Comparison of ENCODE assay signal across 11 cellular contexts in genomic region chr7:49773939-49774458, GRCh38. TPM values are rescaled to one million over a fixed set of nuclear protein-coding genes. Genes with fewer than 3 reads are reported as not detected.
DNase-seq lines count a peak whose midpoint lies in the region; ATAC-seq and TF ChIP-seq lines count a peak whose summit lies in the region.
"Had no signal": no experiment of that assay in that cellular context is flagged by ENCODE, and none has a peak within 500 bp of the region (broad histone marks: within the 10 kb centered on the region; RNA-seq: fewer than 3 reads in every experiment).

No MANE protein-coding gene starts in this region.

- H3K36me3 ChIP-seq in body of pancreas (replicated peaks in 1 of 2; ENCODE audit: insufficient read depth in 1 of 2, low read depth in 2 of 2) (no peaks in the 10 kb centered on the region), iPS-20b (ENCODE audit: insufficient read depth, low read depth, low read length) (no peaks in the 10 kb centered on the region), gastrocnemius medialis (no peaks in the 10 kb centered on the region), BE2C (no peaks in the 10 kb centered on the region), PC-3 (ENCODE audit: low read depth, low read length) (no peaks in the 10 kb centered on the region)

- TF ChIP-seq POLR2A in body of pancreas (IDR thresholded peaks at IDR 0.05), result no peak
- TF ChIP-seq POLR2A in gastrocnemius medialis (IDR thresholded peaks at IDR 0.05), result no peak

- H3K9me3 ChIP-seq in body of pancreas, result no peaks in the 10 kb centered on the region
- H3K9me3 ChIP-seq in iPS-20b (ENCODE audit: insufficient read depth, low read depth, low read length), result no peaks in the 10 kb centered on the region; the same call in 1 of the 2 replicates
- H3K9me3 ChIP-seq in gastrocnemius medialis, result no peaks in the 10 kb centered on the region
- H3K9me3 ChIP-seq in BE2C, result no peaks in the 10 kb centered on the region
- no peaks in the 10 kb centered on the region for H3K9me3 ChIP-seq in PC-3 (ENCODE audit: low read length)

- ATAC-seq in GM18868 (IDR thresholded peaks at IDR 0.05; ENCODE audit: unreplicated experiment) (peak; percentile 8), body of pancreas (peak; percentile 24), gastrocnemius medialis (no peak), HG02610 (IDR thresholded peaks at IDR 0.05; ENCODE audit: unreplicated experiment) (no peak), PC-3 (no peak)
- ATAC-seq: activated CD4-positive, CD25-positive, alpha-beta regulatory T cell treated with anti-CD3 and anti-CD28 coated beads, Interleukin-2, amount 50 U/mL, for 24 hours had no signal

- H3K4me1 ChIP-seq in body of pancreas (peaks cover 34% of the 10 kb centered on the region), iPS-20b (ENCODE audit: insufficient read depth, low read length) (peaks cover 7% of the 10 kb centered on the region; the same call in 1 of the 2 replicates), gastrocnemius medialis (peaks cover 3 to 6% of the 10 kb centered on the region in 2 donors), BE2C (no peaks in the 10 kb centered on the region), PC-3 (ENCODE audit: insufficient read depth, low read length) (no peaks in the 10 kb centered on the region)

- DNase-seq in body of pancreas, result peak in 1 of 4 donors; percentile 13
- no peak for DNase-seq in gastrocnemius medialis
- no peak for DNase-seq in BE2C
- no peak for DNase-seq in PC-3
- DNase-seq in GM19238 (ENCODE audit: insufficient read length, low spot score), result no peak
- DNase-seq: Karpas-422; stimulated activated naive CD4-positive, alpha-beta T cell treated with Interleukin-2 at 50 U/mL for 16 hours had no signal

- H3K27ac ChIP-seq in body of pancreas, result no peak overlapping the region
- H3K27ac ChIP-seq in iPS-20b (ENCODE audit: low read length), result no peak overlapping the region
- H3K27ac ChIP-seq in gastrocnemius medialis, result no peak overlapping the region
- H3K27ac ChIP-seq in PC-3 (ENCODE audit: low read length), result no peak overlapping the region

- no TSS peak for BruUV-seq in PC-3 (replicated peaks; lab: Mats Ljungman, UMichigan)

- H3K9ac ChIP-seq in iPS-20b (ENCODE audit: low read depth, low read length), result no peak overlapping the region
- H3K9ac ChIP-seq in PC-3 (ENCODE audit: low read length), result no peak overlapping the region

- in situ Hi-C loops in gastrocnemius medialis (cut with MboI; ENCODE audit: low sequenced_read_pairs in 4 of 4), result no loop called here

- no peaks in the 10 kb centered on the region for H3F3A ChIP-seq in PC-3 (ENCODE audit: low read length, unreplicated experiment)

- H3K9me2 ChIP-seq in PC-3 (replicated peaks; ENCODE audit: low read length), result no peaks in the 10 kb centered on the region

- no peaks in the 10 kb centered on the region for H3K79me2 ChIP-seq in PC-3 (ENCODE audit: low read length)

- POLR2A ChIA-PET in PC-3 (lab: Charles Lee; ENCODE audit: unreplicated experiment), result no interaction called here

- peak overlapping the region in 1 of 2 donors; percentile 39 for H3K4me3 ChIP-seq in body of pancreas
- peak overlapping the region; percentile 75; the same call in 1 of the 2 replicates for H3K4me3 ChIP-seq in iPS-20b (ENCODE audit: low read length)
- peak overlapping the region; percentile 43 to 51 (median 43) for H3K4me3 ChIP-seq in gastrocnemius medialis
- H3K4me3 ChIP-seq in BE2C (ENCODE audit: low read depth, low read length), result no peak overlapping the region
- H3K4me3 ChIP-seq in PC-3 (ENCODE audit: low read length), result no peak overlapping the region

- no peak overlapping the region for H3K4me2 ChIP-seq in PC-3 (ENCODE audit: low read length)

- CTCF ChIA-PET in PC-3 (lab: Charles Lee), result no interaction called here

- WGBS in body of pancreas, 2 donors, result 0 to 1% methylated on average over 14 to 56 of the region's 56 CpGs

- intact Hi-C loops in body of pancreas (cut with DNase I) (no loop called here), gastrocnemius medialis (cut with DNase I; ENCODE audit: low total_unique reads) (no loop called here), PC-3 (cut with micrococcal nuclease) (no loop called here)

- H3K27me3 ChIP-seq in body of pancreas (peaks cover 0 to 12% of the 10 kb centered on the region in 2 donors), iPS-20b (ENCODE audit: insufficient read depth, low read length) (peaks cover 87% of the 10 kb centered on the region), gastrocnemius medialis (peaks cover 27 to 42% (median 39%) of the 10 kb centered on the region in 3 donors), BE2C (peaks cover 47% of the 10 kb centered on the region), PC-3 (ENCODE audit: low read length) (no peaks in the 10 kb centered on the region)

- TF ChIP-seq CTCF in body of pancreas (IDR thresholded peaks at IDR 0.05) (no peak), gastrocnemius medialis (IDR thresholded peaks at IDR 0.05 in 4 of 5, conservative IDR thresholded peaks at IDR 0.05 in 1 of 5) (no peak), BE2C (IDR thresholded peaks at IDR 0.05; ENCODE audit: low read depth, low read length) (no peak), PC-3 (conservative IDR thresholded peaks at IDR 0.05; ENCODE audit: low read depth, low read length) (no peak)

- H2AFZ ChIP-seq in PC-3 (ENCODE audit: low read length), result no peak overlapping the region

- no peaks in the 10 kb centered on the region for H4K20me1 ChIP-seq in PC-3 (ENCODE audit: low read length)

RNA-seq across cellular contexts. Expression of gene VWC2, which starts 0.6 kb away (rescaled TPM):
- total RNA-seq in body of pancreas (not detected), gastrocnemius medialis (not detected), PC-3 (2014; rRNA removed) (not detected in 2 replicates)
- polyA plus RNA-seq in BE2C (2012; ENCODE audit: insufficient read depth, insufficient read length, low read depth), result not detected

Comparison
In these comparisons a context has a peak if more than half of its experiments do, and no peak if none do; other contexts are left out.
1. ATAC-seq: peak in GM18868 (single experiment) and body of pancreas (single experiment); none in gastrocnemius medialis (0 of 2), HG02610 (single experiment) and PC-3 (single experiment).
2. H3K4me3 ChIP-seq: peak in iPS-20b (single experiment) and gastrocnemius medialis (4 of 4); none in BE2C (single experiment) and PC-3 (single experiment).